In the genomic region with DNA sequence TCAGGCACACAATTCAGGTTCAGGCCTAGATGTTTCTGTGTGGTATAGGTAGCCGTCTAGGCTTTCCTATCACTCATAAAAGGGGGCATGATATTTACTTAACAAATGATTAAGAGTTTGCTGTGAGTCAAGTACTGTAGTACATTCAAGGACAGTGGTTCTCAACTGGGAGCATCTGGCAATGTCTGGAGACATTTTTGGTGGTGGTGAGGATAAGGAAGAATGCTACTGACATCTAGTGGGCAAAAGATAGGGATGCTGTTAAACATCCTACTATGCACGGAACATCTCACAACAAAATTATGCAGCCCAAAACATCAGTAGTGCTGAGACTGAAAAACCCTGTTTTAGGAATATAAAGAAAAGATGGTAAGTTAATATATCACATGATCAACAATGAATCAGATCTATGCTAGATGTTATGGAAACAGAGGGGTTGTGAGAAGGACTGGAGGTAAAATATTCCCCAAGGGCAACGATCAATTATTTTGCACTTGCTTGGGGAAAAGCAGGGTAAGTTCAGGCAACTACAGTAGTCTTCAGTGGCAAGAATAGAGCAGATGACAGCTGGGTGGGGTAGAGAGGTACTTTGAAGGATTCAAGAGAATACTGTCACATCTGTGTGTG, we compare ENCODE assay signal across 8 cellular contexts.
A peak's percentile ranks its signal among the peaks of the same experiment; 100 is the strongest.
DNase-seq lines count a peak whose midpoint lies in the region; ATAC-seq and TF ChIP-seq lines count a peak whose summit lies in the region.

No MANE protein-coding gene starts in this region.

- peaks cover 61% of the 10 kb centered on the region for H3K36me3 Mint-ChIP-seq in T-helper 2 cell treated with Interferon-gamma antibody and Interleukin-4, amounts not matched to agents 5 μg/mL and 100 μg/mL, for 36 hours (ENCODE audit: low read depth)

- H3K4me1 ChIP-seq in DND-41 (ENCODE audit: insufficient read depth, low read length), result peaks cover 27% of the 10 kb centered on the region

- H3K4me3 ChIP-seq in DND-41 (ENCODE audit: low read depth in 1 of 2, low read length in 2 of 2), result no peak overlapping the region

- peaks cover 29% of the 10 kb centered on the region; the same call in 1 of the 2 replicates for H4K20me1 ChIP-seq in DND-41 (ENCODE audit: insufficient read depth, low read length)

- H3K4me3 Mint-ChIP-seq in T-helper 2 cell treated with Interferon-gamma antibody and Interleukin-4, amounts not matched to agents 5 μg/mL and 100 μg/mL, for 36 hours, result no peak overlapping the region

- no peaks in the 10 kb centered on the region for H3K9me3 Mint-ChIP-seq in T-helper 2 cell treated with Interferon-gamma antibody and Interleukin-4, amounts not matched to agents 5 μg/mL and 100 μg/mL, for 36 hours

- H3K9ac ChIP-seq in DND-41 (ENCODE audit: low read depth, low read length), result no peak overlapping the region

- H3K36me3 ChIP-seq in DND-41 (ENCODE audit: insufficient read depth, low read length), result peaks cover 88% of the 10 kb centered on the region

- no peaks in the 10 kb centered on the region for H3K27me3 ChIP-seq in DND-41 (ENCODE audit: insufficient read depth, low read length, poor library complexity)

- peak; percentile 58 for ATAC-seq in DND-41 (ENCODE audit: insufficient read depth, low read depth)
- ATAC-seq in GM21515 (IDR thresholded peaks at IDR 0.05; ENCODE audit: unreplicated experiment), result no peak
- no peak for ATAC-seq in GM21526 (IDR thresholded peaks at IDR 0.05; ENCODE audit: low FRiP score, unreplicated experiment)

- TF ChIP-seq CTCF in DND-41 (IDR thresholded peaks at IDR 0.05; ENCODE audit: borderline replicate concordance, extremely low read depth, low read length, poor library complexity, severe bottlenecking) (peak; percentile 81), VCaP (conservative IDR thresholded peaks at IDR 0.05) (peak; percentile 83)

- H3K27ac ChIP-seq in DND-41 (ENCODE audit: low read length), result no peak overlapping the region
- H3K27ac ChIP-seq in VCaP, result no peak overlapping the region

- peaks cover 27% of the 10 kb centered on the region for H3K4me1 Mint-ChIP-seq in T-helper 2 cell treated with Interferon-gamma antibody and Interleukin-4, amounts not matched to agents 5 μg/mL and 100 μg/mL, for 36 hours (ENCODE audit: low read depth)

- no peak overlapping the region for H3K27ac Mint-ChIP-seq in T-helper 2 cell treated with Interferon-gamma antibody and Interleukin-4, amounts not matched to agents 5 μg/mL and 100 μg/mL, for 36 hours

- H3K27me3 Mint-ChIP-seq in T-helper 2 cell treated with Interferon-gamma antibody and Interleukin-4, amounts not matched to agents 5 μg/mL and 100 μg/mL, for 36 hours (ENCODE audit: low read depth), result no peaks in the 10 kb centered on the region

- DNase-seq in DND-41, result peak; percentile 31
- DNase-seq in HS-27A (ENCODE audit: low read depth), result peak; percentile 8
- DNase-seq in iPS-NIHi7 (ENCODE audit: extremely low spot score), result peak; percentile 20
- DNase-seq in dedifferentiated amniotic fluid mesenchymal stem cell (ENCODE audit: extremely low spot score), result no peak
- DNase-seq in T-helper 2 cell treated with Interferon-gamma antibody and Interleukin-4, amounts not matched to agents 5 μg/mL and 100 μg/mL, for 36 hours (ENCODE audit: low spot score), result no peak

- H3K4me2 ChIP-seq in DND-41 (ENCODE audit: insufficient read depth, low read length), result no peak overlapping the region

- H2AFZ ChIP-seq in DND-41 (ENCODE audit: low read depth, low read length), result no peak overlapping the region

- peaks cover 41% of the 10 kb centered on the region for H3K79me2 ChIP-seq in DND-41 (ENCODE audit: insufficient read depth, low read length)

- H3K9me3 ChIP-seq in DND-41 (ENCODE audit: insufficient read depth, low read length, severe bottlenecking), result no peaks in the 10 kb centered on the region

Comparison
In these comparisons a context has a peak if more than half of its experiments do, and no peak if none do; other contexts are left out.
1. DNase-seq: peak in DND-41 (single experiment), HS-27A (single experiment) and iPS-NIHi7 (single experiment); none in dedifferentiated amniotic fluid mesenchymal stem cell (single experiment) and T-helper 2 cell treated with Interferon-gamma antibody and Interleukin-4, amounts not matched to agents 5 μg/mL and 100 μg/mL, for 36 hours (single experiment).